ENCODE assay signal across 8 cellular contexts in the genomic region with DNA sequence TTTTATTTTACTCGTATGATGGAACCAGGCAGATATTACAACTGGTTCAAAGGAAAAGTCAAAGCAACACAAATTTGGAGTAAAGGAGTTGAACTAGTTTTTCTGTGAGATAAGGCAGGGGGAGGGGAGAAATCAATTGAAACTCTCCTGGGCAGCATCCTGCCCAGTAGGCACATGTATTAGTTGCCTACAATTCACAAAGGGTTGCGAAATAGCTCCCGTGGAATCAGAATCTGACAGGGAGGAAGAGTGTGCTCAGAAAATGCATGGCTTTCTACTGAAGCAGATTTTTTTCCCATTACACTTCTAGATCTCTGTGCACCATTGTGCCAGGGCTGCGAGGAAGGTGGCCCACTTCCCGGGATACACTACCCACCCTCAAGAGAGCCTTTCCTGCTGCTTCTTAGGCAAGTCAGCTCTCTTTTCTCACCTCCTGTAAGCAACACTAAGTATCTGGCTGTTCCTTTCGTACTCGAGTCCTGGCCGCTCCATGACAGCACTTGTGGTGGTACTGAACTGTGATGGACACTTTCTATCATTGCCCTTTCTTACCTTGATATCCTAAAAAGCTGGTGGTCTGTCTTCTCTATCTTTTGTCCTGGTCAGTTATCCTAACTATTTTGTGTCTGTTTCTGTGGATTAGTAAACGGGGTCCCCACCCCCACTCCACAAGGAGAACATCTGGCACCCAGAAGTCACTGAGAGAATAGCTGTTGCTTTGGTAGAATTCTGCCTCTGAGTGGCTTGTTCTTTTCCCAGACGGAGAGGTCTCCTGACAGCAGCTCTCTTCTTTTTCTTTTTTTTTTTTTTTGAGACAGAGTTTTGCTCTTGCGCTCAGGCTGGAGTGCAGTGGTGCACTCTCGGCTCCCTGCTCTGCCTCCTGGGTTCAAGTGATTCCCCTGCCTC.
DNase-seq lines count a peak whose midpoint lies in the region; ATAC-seq and TF ChIP-seq lines count a peak whose summit lies in the region.

No MANE protein-coding gene starts in this region.

- H3K27ac ChIP-seq in aorta (ENCODE audit: low read depth in 1 of 2, low read length in 2 of 2): no peak overlapping the region

- DNase-seq in HFF-Myc (ENCODE audit: extremely low read depth, low read depth) (peak; percentile 73), T-cell (no peak), memory B cell (ENCODE audit: low spot score in 2 of 2) (peak in 1 of 2 donors; percentile 13), aorta (no peak), COR-L47 (lab: John Stamatoyannopoulos, UW) (no peak)
- no peak for DNase-seq in stimulated activated CD4-positive, alpha-beta T cell treated with anti-CD3 and anti-CD28 coated beads, Interleukin-4, amount 100 ng/mL, for 1 hour

- peak; percentile 56 for TF ChIP-seq POLR2A in GM18505 (IDR thresholded peaks at IDR 0.05; ENCODE audit: borderline replicate concordance, extremely low read depth, insufficient read depth, insufficient read length)

- H3K27me3 ChIP-seq in aorta (ENCODE audit: control insufficient read depth in 1 of 2, insufficient read depth in 2 of 2, low read length in 1 of 2): no peaks in the 10 kb centered on the region

- intact Hi-C loops in aorta (cut with DNase I): no loop called here

- H3K4me3 ChIP-seq in HFF-Myc (replicated peaks; ENCODE audit: low read depth, low read length) (no peak overlapping the region), aorta (ENCODE audit: low read length in 2 of 2) (no peak overlapping the region)

- CTCF ChIA-PET in T-cell (lab: Charles Lee): interaction anchor here (0.7 to 1.2 kb wide), 5 partner anchors 14 to 215 kb away, joined by 3 to 4 read pairs (median 4); no protein-coding TSS in a partner anchor

- no peaks in the 10 kb centered on the region for H3K36me3 ChIP-seq in aorta (ENCODE audit: control insufficient read depth in 1 of 2, insufficient read depth in 2 of 2, low read length in 1 of 2)

- no peaks in the 10 kb centered on the region for H3K9me3 ChIP-seq in aorta (ENCODE audit: control insufficient read depth, low read length)

- 87 to 89% methylated on average over 12 of the region's 12 CpGs for WGBS in aorta, 2 donors

- ATAC-seq in GM18505 (IDR thresholded peaks at IDR 0.05; ENCODE audit: unreplicated experiment) (peak; percentile 7), T-cell (replicated peaks in 1 of 4) (no peak), memory B cell (ENCODE audit: low read depth) (no peak), aorta (ENCODE audit: low FRiP score) (no peak), GM21717 (IDR thresholded peaks at IDR 0.05; ENCODE audit: unreplicated experiment) (no peak)

- H3K4me1 Mint-ChIP-seq in T-cell: peaks cover 74 to 82% (median 81%) of the 10 kb centered on the region in 3 donors
- peaks cover 59% of the 10 kb centered on the region for H3K4me1 Mint-ChIP-seq in memory B cell

- H3K27me3 Mint-ChIP-seq in T-cell: no peaks in the 10 kb centered on the region
- no peaks in the 10 kb centered on the region for H3K27me3 Mint-ChIP-seq in memory B cell

- H3K27ac Mint-ChIP-seq in T-cell: peak overlapping the region; percentile 15 to 88
- peak overlapping the region; percentile 99 for H3K27ac Mint-ChIP-seq in memory B cell

- no peak for TF ChIP-seq CTCF in HFF-Myc (IDR thresholded peaks at IDR 0.05; ENCODE audit: low read depth, low read length, missing control alignments)

- POLR2A ChIA-PET in T-cell (lab: Charles Lee): no interaction called here

- H3K4me1 ChIP-seq in aorta (ENCODE audit: control insufficient read depth in 1 of 2, insufficient read depth in 2 of 2, low read length in 2 of 2): no peaks in the 10 kb centered on the region

- H3K9me3 Mint-ChIP-seq in T-cell (no peaks in the 10 kb centered on the region), memory B cell (no peaks in the 10 kb centered on the region)

- H3K4me3 Mint-ChIP-seq in T-cell (peak overlapping the region in 1 of 3 donors; percentile 16), memory B cell (peak overlapping the region; percentile 72)

- peaks cover 50% of the 10 kb centered on the region for H3K36me3 Mint-ChIP-seq in T-cell
- H3K36me3 Mint-ChIP-seq in memory B cell: peaks cover 29% of the 10 kb centered on the region
